Comparison of ENCODE assay signal across 2 cellular contexts in the genomic region with DNA sequence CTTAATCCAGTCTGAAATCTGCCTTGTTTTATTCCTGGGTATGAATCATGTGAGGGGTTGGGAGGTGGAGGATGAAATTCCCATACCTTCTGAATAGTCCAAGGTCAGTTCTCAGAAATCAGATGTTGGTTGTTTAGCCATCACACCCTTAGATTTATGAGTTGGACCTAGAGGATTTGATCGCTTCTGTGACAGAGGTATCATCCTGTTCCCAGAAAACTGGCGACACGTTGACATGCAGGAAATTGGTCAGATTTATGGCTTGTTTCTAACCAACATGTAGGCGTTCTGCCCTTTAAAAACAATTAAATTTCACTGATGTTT.
TF ChIP-seq lines count a peak whose summit lies in the region.

No MANE protein-coding gene starts in this region.

TF ChIP-seq in HEK293T, 16 proteins besides CTCF, POLR2A, EP300 and RAD21 (continued from another document):
- TF ChIP-seq, protein P1, sequence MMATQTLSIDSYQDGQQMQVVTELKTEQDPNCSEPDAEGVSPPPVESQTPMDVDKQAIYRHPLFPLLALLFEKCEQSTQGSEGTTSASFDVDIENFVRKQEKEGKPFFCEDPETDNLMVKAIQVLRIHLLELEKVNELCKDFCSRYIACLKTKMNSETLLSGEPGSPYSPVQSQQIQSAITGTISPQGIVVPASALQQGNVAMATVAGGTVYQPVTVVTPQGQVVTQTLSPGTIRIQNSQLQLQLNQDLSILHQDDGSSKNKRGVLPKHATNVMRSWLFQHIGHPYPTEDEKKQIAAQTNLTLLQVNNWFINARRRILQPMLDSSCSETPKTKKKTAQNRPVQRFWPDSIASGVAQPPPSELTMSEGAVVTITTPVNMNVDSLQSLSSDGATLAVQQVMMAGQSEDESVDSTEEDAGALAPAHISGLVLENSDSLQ (IDR thresholded peaks at IDR 0.05) = 0 out of 2 replicates have a peak, but pooled peaks have one; percentile 22
TF ChIP-seq in HEK293T: peak in this region for 1.

TF ChIP-seq in K562, 482 proteins besides CTCF, POLR2A, EP300 and RAD21 (continued from another document):
- TF ChIP-seq GATAD2B (IDR thresholded peaks at IDR 0.05; ENCODE audit: borderline replicate concordance) (no peak), CHD4 (IDR thresholded peaks at IDR 0.05; ENCODE audit: insufficient read depth, insufficient replicate concordance, low read depth, low read length, poor library complexity, severe bottlenecking) (no peak), XRCC5 (IDR thresholded peaks at IDR 0.05; ENCODE audit: low read depth, low read length) (no peak)
- TF ChIP-seq, protein P2, sequence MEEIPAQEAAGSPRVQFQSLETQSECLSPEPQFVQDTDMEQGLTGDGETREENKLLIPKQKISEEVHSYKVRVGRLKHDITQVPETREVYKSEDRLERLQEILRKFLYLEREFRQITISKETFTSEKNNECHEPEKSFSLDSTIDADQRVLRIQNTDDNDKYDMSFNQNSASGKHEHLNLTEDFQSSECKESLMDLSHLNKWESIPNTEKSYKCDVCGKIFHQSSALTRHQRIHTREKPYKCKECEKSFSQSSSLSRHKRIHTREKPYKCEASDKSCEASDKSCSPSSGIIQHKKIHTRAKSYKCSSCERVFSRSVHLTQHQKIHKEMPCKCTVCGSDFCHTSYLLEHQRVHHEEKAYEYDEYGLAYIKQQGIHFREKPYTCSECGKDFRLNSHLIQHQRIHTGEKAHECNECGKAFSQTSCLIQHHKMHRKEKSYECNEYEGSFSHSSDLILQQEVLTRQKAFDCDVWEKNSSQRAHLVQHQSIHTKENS (CRISPR knock-in tag; IDR thresholded peaks at IDR 0.05) = no peak
- TF ChIP-seq, protein P3, sequence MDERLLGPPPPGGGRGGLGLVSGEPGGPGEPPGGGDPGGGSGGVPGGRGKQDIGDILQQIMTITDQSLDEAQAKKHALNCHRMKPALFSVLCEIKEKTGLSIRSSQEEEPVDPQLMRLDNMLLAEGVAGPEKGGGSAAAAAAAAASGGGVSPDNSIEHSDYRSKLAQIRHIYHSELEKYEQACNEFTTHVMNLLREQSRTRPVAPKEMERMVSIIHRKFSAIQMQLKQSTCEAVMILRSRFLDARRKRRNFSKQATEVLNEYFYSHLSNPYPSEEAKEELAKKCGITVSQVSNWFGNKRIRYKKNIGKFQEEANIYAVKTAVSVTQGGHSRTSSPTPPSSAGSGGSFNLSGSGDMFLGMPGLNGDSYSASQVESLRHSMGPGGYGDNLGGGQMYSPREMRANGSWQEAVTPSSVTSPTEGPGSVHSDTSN (CRISPR knock-in tag; IDR thresholded peaks at IDR 0.05; ENCODE audit: low read depth) = no peak
- TF ChIP-seq, protein P3 (tag; conservative IDR thresholded peaks at IDR 0.05; ENCODE audit: low read depth) = peak; percentile 49; the same call in 1 of the 2 replicates
